ENCODE assay signal across 8 cellular contexts in genomic region chr9:6006968-6007769, GRCh38. TPM values are rescaled to one million over a fixed set of nuclear protein-coding genes. Genes with fewer than 3 reads are reported as not detected.
DNase-seq lines count a peak whose midpoint lies in the region; ATAC-seq, FAIRE-seq and TF ChIP-seq lines count a peak whose summit lies in the region.

No MANE protein-coding gene starts in this region.

- no peak overlapping the region for H3K14ac ChIP-seq in H1 (ENCODE audit: insufficient read length)

- H2AFZ ChIP-seq in H1 (ENCODE audit: low read length), result no peak overlapping the region

- no peaks in the 10 kb centered on the region for H3K27me3 ChIP-seq in H1 (replicated peaks in 1 of 4; ENCODE audit: control insufficient read depth in 3 of 4, extremely low read depth in 1 of 4, insufficient read depth in 3 of 4, low read length in 3 of 4)

- no peak overlapping the region for H2BK5ac ChIP-seq in H1 (ENCODE audit: low read depth, low read length)

- H2BK20ac ChIP-seq in H1 (ENCODE audit: low read length), result no peak overlapping the region

- peak overlapping the region; percentile 65 for H4K5ac ChIP-seq in H1 (ENCODE audit: insufficient read length, low read depth, low read length)

- H3K4ac ChIP-seq in H1 (replicated peaks; ENCODE audit: insufficient read length, low read depth, low read length), result no peak overlapping the region

- H3K36me3 ChIP-seq in H1 (ENCODE audit: control insufficient read depth in 2 of 4, insufficient read depth in 4 of 4, low read length in 3 of 4) (peaks cover 0 to 5% (median 1%) of the 10 kb centered on the region in 4 experiments; a peak in 2 of 8 replicates), mesodermal cell (ENCODE audit: control insufficient read depth, insufficient read depth, low read length) (peaks cover 6% of the 10 kb centered on the region)

- no peaks in the 10 kb centered on the region for H3K9me3 Mint-ChIP-seq in activated CD8-positive, alpha-beta memory T cell treated with anti-CD3 and anti-CD28 coated beads, Interleukin-2, amount 10 ng/mL, durations not matched to agents 7 days and 5 days (ENCODE audit: low read depth)

- no peak for TF ChIP-seq CTCF in H1 (IDR thresholded peaks at IDR 0.05; ENCODE audit: control extremely low read depth in 1 of 3, insufficient read depth in 1 of 3, low read depth in 1 of 3, low read length in 3 of 3)

- H3K23me2 ChIP-seq in H1 (ENCODE audit: low read depth, low read length), result peaks cover 7% of the 10 kb centered on the region; the same call in 1 of the 2 replicates

- H2BK120ac ChIP-seq in H1 (replicated peaks; ENCODE audit: low read depth, low read length), result no peak overlapping the region

- no peak overlapping the region for H3K56ac ChIP-seq in H1 (replicated peaks; ENCODE audit: insufficient read length, low read depth, low read length)

- H3K9me3 ChIP-seq in H1 (ENCODE audit: insufficient read depth in 2 of 2, low read depth in 1 of 2, low read length in 1 of 2) (no peaks in the 10 kb centered on the region), mesodermal cell (ENCODE audit: control insufficient read depth, low read length) (no peaks in the 10 kb centered on the region)

- WGBS in H1 (ENCODE audit: extremely low coverage in 1 of 2, insufficient coverage in 1 of 2, insufficient read length in 1 of 2, insufficient replicate concordance in 2 of 2, low coverage in 1 of 2, low lambda C conversion rate in 2 of 2, missing lambda C conversion rate in 1 of 2), 2 experiments, result 2% methylated on average over 41 of the region's 68 CpGs; no CpG with 5 or more reads in 1 of the 2 experiments
- 0% methylated on average over 49 to 51 of the region's 68 CpGs for WGBS in mesodermal cell (ENCODE audit: insufficient coverage in 2 of 2), 2 experiments

- CTCF ChIA-PET in activated CD8-positive, alpha-beta memory T cell treated with anti-CD3 and anti-CD28 coated beads, Interleukin-2, amount 10 ng/mL, durations not matched to agents 7 days and 5 days (lab: Charles Lee), result interaction anchor here (1.2 to 1.3 kb wide), 4 partner anchors 15 to 448 kb away, joined by 3 to 5 read pairs (median 4); no protein-coding TSS in a partner anchor
- CTCF ChIA-PET in H1 (lab: Charles Lee; ENCODE audit: partially characterized antibody), result interaction anchor here (1.0 to 2.7 kb wide), 2 partner anchors 17 to 86 kb away, joined by 3 to 5 read pairs; no protein-coding TSS in a partner anchor

- no peak overlapping the region for H4K91ac ChIP-seq in H1 (replicated peaks; ENCODE audit: insufficient read length, low read length)

- no peak for TF ChIP-seq EP300 in H1 (IDR thresholded peaks at IDR 0.05; ENCODE audit: borderline replicate concordance in 1 of 2, low read depth in 2 of 2, low read length in 2 of 2)

- no peak for TF ChIP-seq RAD21 in H1 (IDR thresholded peaks at IDR 0.05 in 1 of 2, conservative IDR thresholded peaks at IDR 0.05 in 1 of 2; ENCODE audit: low read depth in 2 of 2, low read length in 2 of 2)

- FAIRE-seq in H1 (lab: Jason Lieb, UNC), result no peak

- no peaks in the 10 kb centered on the region for H3K27me3 Mint-ChIP-seq in activated CD8-positive, alpha-beta memory T cell treated with anti-CD3 and anti-CD28 coated beads, Interleukin-2, amount 10 ng/mL, durations not matched to agents 7 days and 5 days

- POLR2A ChIA-PET in H1 (lab: Charles Lee; ENCODE audit: partially characterized antibody), result interaction anchor here (0.6 to 3.4 kb wide), 10 partner anchors 9 to 406 kb away, joined by 3 to 19 read pairs (median 4); partner anchors contain the start of genes RANBP6 and UHRF2

- H2BK15ac ChIP-seq in H1 (ENCODE audit: low read length), result no peak overlapping the region

- H3K9ac ChIP-seq in H1 (replicated peaks in 1 of 4; ENCODE audit: extremely low read depth in 1 of 4, low read depth in 3 of 4, low read length in 3 of 4), result peak overlapping the region; percentile 39 to 71 (median 68)

- H3K27ac ChIP-seq in H1 (ENCODE audit: low read depth, low read length) (peak overlapping the region; percentile 39; the same call in 1 of the 2 replicates), mesodermal cell (ENCODE audit: low read depth, low read length, severe bottlenecking) (peak overlapping the region; percentile 91)

- peak; percentile 91 for DNase-seq in COLO668 (lab: John Stamatoyannopoulos, UW; ENCODE audit: unreplicated experiment)
- DNase-seq in HT-29 (ENCODE audit: low spot score), result peak; percentile 82
- DNase-seq in NOMO-1 treated with DMSO at 0.1 percent for 48 hours (lab: John Stamatoyannopoulos, UW; ENCODE audit: unreplicated experiment), result peak; percentile 56
- peak; percentile 97 for DNase-seq in activated CD8-positive, alpha-beta memory T cell treated with anti-CD3 and anti-CD28 coated beads, Interleukin-2, amount 10 ng/mL, durations not matched to agents 7 days and 5 days
- peak; percentile 68 to 92 for DNase-seq in H1 (ENCODE audit: low read depth in 1 of 2, low spot score in 2 of 2)
- DNase-seq in stimulated activated CD8-positive, alpha-beta memory T cell treated with anti-CD3 and anti-CD28 coated beads, Interleukin-15, amount 100 ng/mL, for 1 hour (ENCODE audit: low read depth), result peak; percentile 93

- H3K4me1 ChIP-seq in H1 (replicated peaks in 1 of 4; ENCODE audit: control insufficient read depth in 3 of 4, insufficient read depth in 4 of 4, low read length in 3 of 4) (no peaks in the 10 kb centered on the region), mesodermal cell (ENCODE audit: control insufficient read depth, insufficient read depth, low read length, poor library complexity, severe bottlenecking) (no peaks in the 10 kb centered on the region)

- H3K4me2 ChIP-seq in H1 (ENCODE audit: insufficient read depth in 1 of 2, low read depth in 2 of 2, low read length in 2 of 2), result peak overlapping the region; percentile 93 to 97

- H3K4me3 ChIP-seq in H1 (ENCODE audit: extremely low read depth in 1 of 4, insufficient read depth in 2 of 4, low read depth in 3 of 4, low read length in 4 of 4) (peak overlapping the region; percentile 59 to 83 (median 80)), mesodermal cell (ENCODE audit: extremely low read depth, insufficient read depth, low read length, poor library complexity, severe bottlenecking) (peak overlapping the region; percentile 82)

- H3K4me1 Mint-ChIP-seq in activated CD8-positive, alpha-beta memory T cell treated with anti-CD3 and anti-CD28 coated beads, Interleukin-2, amount 10 ng/mL, durations not matched to agents 7 days and 5 days, result peaks cover 50% of the 10 kb centered on the region

- no peak overlapping the region for H2BK12ac ChIP-seq in H1 (ENCODE audit: low read depth, low read length)

- H3K79me1 ChIP-seq in H1 (ENCODE audit: low read depth, low read length), result peaks cover 2% of the 10 kb centered on the region; the same call in 1 of the 2 replicates

- peaks cover 0 to 3% of the 10 kb centered on the region in 2 experiments for H4K20me1 ChIP-seq in H1 (replicated peaks in 1 of 2; ENCODE audit: control insufficient read depth in 1 of 2, insufficient read depth in 2 of 2, low read length in 2 of 2)

- peaks cover 21% of the 10 kb centered on the region for H3K36me3 Mint-ChIP-seq in activated CD8-positive, alpha-beta memory T cell treated with anti-CD3 and anti-CD28 coated beads, Interleukin-2, amount 10 ng/mL, durations not matched to agents 7 days and 5 days

- H3K79me2 ChIP-seq in H1 (ENCODE audit: control insufficient read depth in 1 of 2, insufficient read depth in 2 of 2, low read length in 2 of 2), result peaks cover 0 to 52% of the 10 kb centered on the region in 2 experiments; a peak in 2 of 4 replicates

- no peak for TF ChIP-seq POLR2A in H1 (IDR thresholded peaks at IDR 0.05; ENCODE audit: control extremely low read depth in 1 of 2, low read depth in 2 of 2, low read length in 2 of 2)

- H3K4me3 Mint-ChIP-seq in activated CD8-positive, alpha-beta memory T cell treated with anti-CD3 and anti-CD28 coated beads, Interleukin-2, amount 10 ng/mL, durations not matched to agents 7 days and 5 days, result peak overlapping the region; percentile 94

- H4K8ac ChIP-seq in H1 (ENCODE audit: extremely low read depth, insufficient read depth, low read length), result peak overlapping the region; percentile 39

- ATAC-seq in GM21367 (IDR thresholded peaks at IDR 0.05; ENCODE audit: unreplicated experiment), result peak; percentile 68
- peak; percentile 85 for ATAC-seq in activated CD8-positive, alpha-beta memory T cell treated with anti-CD3 and anti-CD28 coated beads, Interleukin-2, amount 10 ng/mL, durations not matched to agents 7 days and 5 days

- no peak overlapping the region for H2AK5ac ChIP-seq in H1 (ENCODE audit: low read depth, low read length)

- peak overlapping the region; percentile 92 for H3K27ac Mint-ChIP-seq in activated CD8-positive, alpha-beta memory T cell treated with anti-CD3 and anti-CD28 coated beads, Interleukin-2, amount 10 ng/mL, durations not matched to agents 7 days and 5 days

- no peak overlapping the region for H3K18ac ChIP-seq in H1 (ENCODE audit: extremely low read depth, low read length)

- H3K23ac ChIP-seq in H1 (ENCODE audit: insufficient read length), result no peak overlapping the region

TF ChIP-seq in H1, 55 proteins besides CTCF, POLR2A, EP300 and RAD21 (continues in another document):
- TF ChIP-seq USF2 (IDR thresholded peaks at IDR 0.05; ENCODE audit: low read length), result peak; percentile 32; the same call in 1 of the 2 replicates
- TF ChIP-seq CHD2 (IDR thresholded peaks at IDR 0.05; ENCODE audit: low read length), result no peak

RNA-seq across cellular contexts. Expression of gene RANBP6, which starts 8.3 kb away (rescaled TPM):
- total RNA-seq in HT-29 (2014; rRNA removed; shearing (Covaris generic)), result 5.2 and 7.4 TPM in 2 replicates
- 10 to 100 TPM; 18.8 to 24.0 TPM for total RNA-seq in activated CD8-positive, alpha-beta memory T cell treated with anti-CD3 and anti-CD28 coated beads, Interleukin-2, amount 10 ng/mL, durations not matched to agents 7 days and 5 days
- 18.4 and 18.8 TPM in 2 replicates for total RNA-seq in H1 (2021; fragmentation: NEBNext Ultra II Directional; extraction: Animal tissue kit (Norgen Biotek cat#: 25700))
- 4.2 and 5.7 TPM in 2 replicates for polyA plus RNA-seq in H1 (2011; rRNA removed)
- polyA plus RNA-seq in H1 (2011; cell fraction: cytosol; rRNA removed), result 8.9 TPM
- 4.0 TPM for polyA plus RNA-seq in H1 (2011; cell fraction: nucleus; rRNA removed)
- 12.2 to 23.6 TPM (median 13.6 TPM) in 4 replicates for polyA plus RNA-seq in H1 (2012, experiment 1 of 2)
- polyA plus RNA-seq in H1 (2012, experiment 2 of 2), result 0.80 TPM
- polyA plus RNA-seq in H1 (2013, experiment 1 of 2), result 10.9 TPM
- polyA plus RNA-seq in H1 (2013, experiment 2 of 2), result 9.9 TPM
- 18.0 and 21.8 TPM in 2 replicates for polyA minus RNA-seq in H1 (2011; rRNA and poly(A)+ RNA removed)
- 11.2 TPM for polyA minus RNA-seq in H1 (2011; cell fraction: cytosol; rRNA and poly(A)+ RNA removed)
- polyA minus RNA-seq in H1 (2011; cell fraction: nucleus; rRNA and poly(A)+ RNA removed), result 30.0 TPM
- polyA plus RNA-seq in mesodermal cell (2013, experiment 1 of 2), result 24.6 TPM
- 24.5 TPM for polyA plus RNA-seq in mesodermal cell (2013, experiment 2 of 2)

Comparison
In these comparisons a context has a peak if more than half of its experiments do, and no peak if none do; other contexts are left out.
1. Peak in every context shown above with its lines: DNase-seq, ATAC-seq, H3K4me3 ChIP-seq and H3K27ac ChIP-seq.